In genomic region chr17:4073983-4074830, GRCh38 we compare ENCODE assay signal across 8 cellular contexts.
DNase-seq lines count a peak whose midpoint lies in the region; ATAC-seq and TF ChIP-seq lines count a peak whose summit lies in the region.

No MANE protein-coding gene starts in this region.

- H3K27ac Mint-ChIP-seq in mesothelial cell of epicardium = no peak overlapping the region

- peak overlapping the region; percentile 16 for H3K4me3 ChIP-seq in psoas muscle

- no peaks in the 10 kb centered on the region for H3K27me3 Mint-ChIP-seq in mesothelial cell of epicardium (ENCODE audit: low read depth)

- ATAC-seq in GM19023 (IDR thresholded peaks at IDR 0.05; ENCODE audit: unreplicated experiment) = peak; percentile 90
- ATAC-seq in HG02938 (IDR thresholded peaks at IDR 0.05; ENCODE audit: unreplicated experiment) = peak; percentile 78
- ATAC-seq in psoas muscle = peak; percentile 85 to 95 (median 88)

- H3K4me3 Mint-ChIP-seq in mesothelial cell of epicardium = no peak overlapping the region

- H3K9me3 Mint-ChIP-seq in mesothelial cell of epicardium = no peaks in the 10 kb centered on the region

- H3K36me3 ChIP-seq in psoas muscle (ENCODE audit: insufficient read depth in 1 of 2, low read depth in 1 of 2) = peaks cover 15 to 96% of the 10 kb centered on the region in 2 donors

- H3K36me3 Mint-ChIP-seq in mesothelial cell of epicardium = peaks cover 33% of the 10 kb centered on the region

- peaks cover 27% of the 10 kb centered on the region for H3K4me1 ChIP-seq in psoas muscle

- intact Hi-C loops in psoas muscle (cut with DNase I) = no loop called here

- TF ChIP-seq CTCF in psoas muscle (IDR thresholded peaks at IDR 0.05) = no peak
- no peak for TF ChIP-seq CTCF in mesothelial cell of epicardium (IDR thresholded peaks at IDR 0.05; ENCODE audit: unreplicated experiment)

- no peaks in the 10 kb centered on the region for H3K9me3 ChIP-seq in psoas muscle

- H3K27ac ChIP-seq in psoas muscle = peak overlapping the region; percentile 94

- DNase-seq in SKM-1 treated with dmso at 0.1 percent for 144 hours (lab: John Stamatoyannopoulos, UW; ENCODE audit: unreplicated experiment) (peak; percentile 33), psoas muscle (peak; percentile 35 to 64), NCI-H1417 (lab: John Stamatoyannopoulos, UW) (no peak), kidney glomerular epithelial cell (lab: John Stamatoyannopoulos, UW) (no peak), mesothelial cell of epicardium (ENCODE audit: low spot score in 2 of 2, unreplicated experiment in 2 of 2) (no peak), hepatic stellate cell (ENCODE audit: low spot score) (no peak)

- no peaks in the 10 kb centered on the region for H3K27me3 ChIP-seq in psoas muscle (ENCODE audit: insufficient read depth in 3 of 3, low read length in 2 of 3)

- WGBS in psoas muscle, 3 donors = 66 to 82% (median 77%) methylated on average over 23 of the region's 23 CpGs

- H3K4me1 Mint-ChIP-seq in mesothelial cell of epicardium = no peaks in the 10 kb centered on the region

Comparison
In these comparisons a context has a peak if more than half of its experiments do, and no peak if none do; other contexts are left out.
1. DNase-seq: peak in SKM-1 treated with dmso at 0.1 percent for 144 hours (single experiment) and psoas muscle (2 of 2); none in NCI-H1417 (0 of 3), kidney glomerular epithelial cell (single experiment), mesothelial cell of epicardium (0 of 2) and hepatic stellate cell (single experiment).
2. Peak in every context shown above with its lines, with median percentiles within 50 percentile points of each other: ATAC-seq.